ENCODE assay signal across 1 cellular context in genomic region chr4:172962564-172963353, GRCh38.
TF ChIP-seq lines count a peak whose summit lies in the region.

No MANE protein-coding gene starts in this region.

TF ChIP-seq in HEK293, 187 proteins besides CTCF, POLR2A, EP300 and RAD21 (continued from another document and continues in another):
- TF ChIP-seq ZNF580 (tag by site-specific recombination; IDR thresholded peaks at IDR 0.05) = peak; percentile 86
- TF ChIP-seq ZNF558 (tag by site-specific recombination; IDR thresholded peaks at IDR 0.05) = peak; percentile 42; the same call in 1 of the 2 replicates
- no peak for TF ChIP-seq ZNF148 (tag by site-specific recombination; IDR thresholded peaks at IDR 0.05; ENCODE audit: borderline replicate concordance)
- TF ChIP-seq, protein P1, sequence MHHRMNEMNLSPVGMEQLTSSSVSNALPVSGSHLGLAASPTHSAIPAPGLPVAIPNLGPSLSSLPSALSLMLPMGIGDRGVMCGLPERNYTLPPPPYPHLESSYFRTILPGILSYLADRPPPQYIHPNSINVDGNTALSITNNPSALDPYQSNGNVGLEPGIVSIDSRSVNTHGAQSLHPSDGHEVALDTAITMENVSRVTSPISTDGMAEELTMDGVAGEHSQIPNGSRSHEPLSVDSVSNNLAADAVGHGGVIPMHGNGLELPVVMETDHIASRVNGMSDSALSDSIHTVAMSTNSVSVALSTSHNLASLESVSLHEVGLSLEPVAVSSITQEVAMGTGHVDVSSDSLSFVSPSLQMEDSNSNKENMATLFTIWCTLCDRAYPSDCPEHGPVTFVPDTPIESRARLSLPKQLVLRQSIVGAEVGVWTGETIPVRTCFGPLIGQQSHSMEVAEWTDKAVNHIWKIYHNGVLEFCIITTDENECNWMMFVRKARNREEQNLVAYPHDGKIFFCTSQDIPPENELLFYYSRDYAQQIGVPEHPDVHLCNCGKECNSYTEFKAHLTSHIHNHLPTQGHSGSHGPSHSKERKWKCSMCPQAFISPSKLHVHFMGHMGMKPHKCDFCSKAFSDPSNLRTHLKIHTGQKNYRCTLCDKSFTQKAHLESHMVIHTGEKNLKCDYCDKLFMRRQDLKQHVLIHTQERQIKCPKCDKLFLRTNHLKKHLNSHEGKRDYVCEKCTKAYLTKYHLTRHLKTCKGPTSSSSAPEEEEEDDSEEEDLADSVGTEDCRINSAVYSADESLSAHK (tag by site-specific recombination; IDR thresholded peaks at IDR 0.05) = peak; percentile 87
- 0 out of 2 replicates have a peak, but pooled peaks have one; percentile 41 for TF ChIP-seq ZNF18 (tag by site-specific recombination; IDR thresholded peaks at IDR 0.05)
- TF ChIP-seq ZNF157 (tag by site-specific recombination; IDR thresholded peaks at IDR 0.05) = no peak
- TF ChIP-seq, protein P2, sequence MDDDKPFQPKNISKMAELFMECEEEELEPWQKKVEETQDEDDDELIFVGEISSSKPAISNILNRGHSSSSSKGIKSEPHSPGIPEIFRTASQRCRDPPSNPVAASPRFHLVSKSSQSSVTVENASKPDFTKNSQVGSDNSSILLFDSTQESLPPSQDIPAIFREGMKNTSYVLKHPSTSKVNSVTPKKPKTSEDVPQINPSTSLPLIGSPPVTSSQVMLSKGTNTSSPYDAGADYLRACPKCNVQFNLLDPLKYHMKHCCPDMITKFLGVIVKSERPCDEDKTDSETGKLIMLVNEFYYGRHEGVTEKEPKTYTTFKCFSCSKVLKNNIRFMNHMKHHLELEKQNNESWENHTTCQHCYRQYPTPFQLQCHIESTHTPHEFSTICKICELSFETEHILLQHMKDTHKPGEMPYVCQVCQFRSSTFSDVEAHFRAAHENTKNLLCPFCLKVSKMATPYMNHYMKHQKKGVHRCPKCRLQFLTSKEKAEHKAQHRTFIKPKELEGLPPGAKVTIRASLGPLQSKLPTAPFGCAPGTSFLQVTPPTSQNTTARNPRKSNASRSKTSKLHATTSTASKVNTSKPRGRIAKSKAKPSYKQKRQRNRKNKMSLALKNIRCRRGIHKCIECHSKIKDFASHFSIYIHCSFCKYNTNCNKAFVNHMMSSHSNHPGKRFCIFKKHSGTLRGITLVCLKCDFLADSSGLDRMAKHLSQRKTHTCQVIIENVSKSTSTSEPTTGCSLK (tag by site-specific recombination; IDR thresholded peaks at IDR 0.05) = no peak
- no peak for TF ChIP-seq ZNF112 (tag by site-specific recombination; IDR thresholded peaks at IDR 0.05)
- TF ChIP-seq ZNF302 (tag by site-specific recombination; IDR thresholded peaks at IDR 0.05; ENCODE audit: low read depth) = no peak
- TF ChIP-seq ZNF202 (tag by site-specific recombination; IDR thresholded peaks at IDR 0.05; ENCODE audit: borderline replicate concordance) = no peak
- no peak for TF ChIP-seq ZIC2 (tag by site-specific recombination; IDR thresholded peaks at IDR 0.05)
- TF ChIP-seq YY1 (tag by site-specific recombination; IDR thresholded peaks at IDR 0.05) = no peak
- no peak for TF ChIP-seq REST (tag by site-specific recombination; IDR thresholded peaks at IDR 0.05)
- TF ChIP-seq ZBTB49 (tag by site-specific recombination; IDR thresholded peaks at IDR 0.05; ENCODE audit: low read depth) = no peak
- TF ChIP-seq ZNF362 (tag by site-specific recombination; IDR thresholded peaks at IDR 0.05) = no peak
- no peak for TF ChIP-seq ZNF354C (tag by site-specific recombination; IDR thresholded peaks at IDR 0.05; ENCODE audit: borderline replicate concordance, low read depth)
- 0 out of 2 replicates have a peak, but pooled peaks have one; percentile 32 for TF ChIP-seq KLF17 (tag by site-specific recombination; IDR thresholded peaks at IDR 0.05)
- TF ChIP-seq ZNF138 (tag by site-specific recombination; IDR thresholded peaks at IDR 0.05; ENCODE audit: borderline replicate concordance) = no peak
- no peak for TF ChIP-seq ZNF529 (tag by site-specific recombination; IDR thresholded peaks at IDR 0.05; ENCODE audit: insufficient replicate concordance)
- TF ChIP-seq ZNF114 (tag by site-specific recombination; IDR thresholded peaks at IDR 0.05) = no peak
- TF ChIP-seq, protein P3, sequence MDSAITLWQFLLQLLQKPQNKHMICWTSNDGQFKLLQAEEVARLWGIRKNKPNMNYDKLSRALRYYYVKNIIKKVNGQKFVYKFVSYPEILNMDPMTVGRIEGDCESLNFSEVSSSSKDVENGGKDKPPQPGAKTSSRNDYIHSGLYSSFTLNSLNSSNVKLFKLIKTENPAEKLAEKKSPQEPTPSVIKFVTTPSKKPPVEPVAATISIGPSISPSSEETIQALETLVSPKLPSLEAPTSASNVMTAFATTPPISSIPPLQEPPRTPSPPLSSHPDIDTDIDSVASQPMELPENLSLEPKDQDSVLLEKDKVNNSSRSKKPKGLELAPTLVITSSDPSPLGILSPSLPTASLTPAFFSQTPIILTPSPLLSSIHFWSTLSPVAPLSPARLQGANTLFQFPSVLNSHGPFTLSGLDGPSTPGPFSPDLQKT (IDR thresholded peaks at IDR 0.05; ENCODE audit: borderline replicate concordance, low read depth, low read length) = no peak
- no peak for TF ChIP-seq ZNF670 (tag by site-specific recombination; IDR thresholded peaks at IDR 0.05; ENCODE audit: low read depth)
- TF ChIP-seq ZBTB48 (tag by site-specific recombination; IDR thresholded peaks at IDR 0.05) = no peak
- TF ChIP-seq ZFHX2 (tag by site-specific recombination; conservative IDR thresholded peaks at IDR 0.05) = peak; percentile 48
- TF ChIP-seq PBX3 (CRISPR knock-in tag; IDR thresholded peaks at IDR 0.05) = no peak
- no peak for TF ChIP-seq MYNN (tag by site-specific recombination; IDR thresholded peaks at IDR 0.05; ENCODE audit: borderline replicate concordance)
- peak; percentile 85; the same call in 1 of the 2 replicates for TF ChIP-seq OVOL3 (tag by site-specific recombination; IDR thresholded peaks at IDR 0.05)
- TF ChIP-seq ZNF555 (tag by site-specific recombination; conservative IDR thresholded peaks at IDR 0.05) = no peak
- TF ChIP-seq OSR2 (tag by site-specific recombination; IDR thresholded peaks at IDR 0.05) = peak; percentile 90
- no peak for TF ChIP-seq ZNF221 (tag by site-specific recombination; IDR thresholded peaks at IDR 0.05; ENCODE audit: borderline replicate concordance)
- peak; percentile 88 for TF ChIP-seq ZNF600 (tag by site-specific recombination; IDR thresholded peaks at IDR 0.05)
- TF ChIP-seq ZNF2 (tag by site-specific recombination; IDR thresholded peaks at IDR 0.05) = peak; percentile 67; the same call in 1 of the 2 replicates
- no peak for TF ChIP-seq ZNF23 (tag by site-specific recombination; IDR thresholded peaks at IDR 0.05; ENCODE audit: borderline replicate concordance)
- TF ChIP-seq FEZF1 (tag by site-specific recombination; IDR thresholded peaks at IDR 0.05) = peak; percentile 93
- no peak for TF ChIP-seq ZNF776 (tag by site-specific recombination; IDR thresholded peaks at IDR 0.05; ENCODE audit: borderline replicate concordance)
- TF ChIP-seq ZFP41 (tag by site-specific recombination; IDR thresholded peaks at IDR 0.05; ENCODE audit: borderline replicate concordance) = no peak
- peak; percentile 93 for TF ChIP-seq ZXDB (tag by site-specific recombination; IDR thresholded peaks at IDR 0.05)
- TF ChIP-seq ZNF274 (IDR thresholded peaks at IDR 0.05; ENCODE audit: low read length) = no peak
- TF ChIP-seq ZNF274 (tag by site-specific recombination; IDR thresholded peaks at IDR 0.05; ENCODE audit: borderline replicate concordance) = no peak
- no peak for TF ChIP-seq ZNF571 (tag by site-specific recombination; IDR thresholded peaks at IDR 0.05)
- TF ChIP-seq ZNF335 (tag by site-specific recombination; conservative IDR thresholded peaks at IDR 0.05) = peak; percentile 35
